Comparison of ENCODE assay signal across 16 cellular contexts in genomic region chr10:94122247-94122646, GRCh38.
DNase-seq lines count a peak whose midpoint lies in the region; ATAC-seq and TF ChIP-seq lines count a peak whose summit lies in the region.
"Had no signal": no experiment of that assay in that cellular context is flagged by ENCODE, and none has a peak within 500 bp of the region (broad histone marks: within the 10 kb centered on the region; RNA-seq: fewer than 3 reads in every experiment).

No MANE protein-coding gene starts in this region.

- H3K4me2 ChIP-seq in smooth muscle cell: no peak overlapping the region

- no peak overlapping the region for H3K4me3 ChIP-seq in fibroblast of mammary gland (ENCODE audit: control insufficient read depth, low read depth, low read length)
- no peak overlapping the region for H3K4me3 ChIP-seq in smooth muscle cell
- H3K4me3 ChIP-seq: SJCRH30 had no signal

- H3K4me1 ChIP-seq in smooth muscle cell (ENCODE audit: low read depth): peaks cover 16% of the 10 kb centered on the region

- H3K9ac ChIP-seq in smooth muscle cell (ENCODE audit: low read depth): no peak overlapping the region

- H3K79me2 ChIP-seq in smooth muscle cell (ENCODE audit: low read depth): no peaks in the 10 kb centered on the region

- peaks cover 18% of the 10 kb centered on the region for H3F3A ChIP-seq in smooth muscle cell (ENCODE audit: low read depth)

- H3K36me3 ChIP-seq in smooth muscle cell (ENCODE audit: low read depth): no peaks in the 10 kb centered on the region
- H3K36me3 ChIP-seq: SJCRH30 had no signal

- H3K9me3 ChIP-seq in smooth muscle cell (replicated peaks; ENCODE audit: low read depth): no peaks in the 10 kb centered on the region
- H3K9me3 ChIP-seq: Caco-2, SJCRH30 had no signal

- no peak overlapping the region for H2AFZ ChIP-seq in smooth muscle cell (ENCODE audit: low read depth)

- WGBS in smooth muscle cell (ENCODE audit: low lambda C conversion rate): 75% methylated on average over 3 of the region's 3 CpGs

- H4K20me1 ChIP-seq in smooth muscle cell (ENCODE audit: low read depth): no peaks in the 10 kb centered on the region

- H3K27me3 ChIP-seq in smooth muscle cell (ENCODE audit: low read depth): no peaks in the 10 kb centered on the region
- H3K27me3 ChIP-seq: SJCRH30 had no signal

- no peak for TF ChIP-seq CTCF in fibroblast of mammary gland (conservative IDR thresholded peaks at IDR 0.05; ENCODE audit: control insufficient read depth, insufficient read depth, low read depth, low read length)
- TF ChIP-seq CTCF in smooth muscle cell (IDR thresholded peaks at IDR 0.05; ENCODE audit: borderline replicate concordance, insufficient read depth, poor library complexity, severe bottlenecking): no peak

- peak; percentile 33 for ATAC-seq in SK-N-SH treated with all-trans-retinoic acid at 6 μM for 48 hours

- H3K27ac ChIP-seq in smooth muscle cell (ENCODE audit: low read depth): peak overlapping the region; percentile 76
- H3K27ac ChIP-seq: SJCRH30 had no signal

- DNase-seq in ELR (ENCODE audit: low read depth) (peak; percentile 58), fibroblast of mammary gland (ENCODE audit: low read depth) (peak; percentile 32), smooth muscle cell (lab: John Stamatoyannopoulos, UW; ENCODE audit: unreplicated experiment) (no peak), DMS79 treated with DMSO at 0.1 percent for 48 hours (lab: John Stamatoyannopoulos, UW) (no peak), DMS 273 treated with DMSO at 0.1 percent for 48 hours (lab: John Stamatoyannopoulos, UW) (no peak), amygdala (lab: John Stamatoyannopoulos, UW) (no peak)
- DNase-seq: AML-193, Caco-2, GF-D8, Karpas-422, MM.1S, NCI-H1930, NCI-H2171, NCI-H82, SJCRH30 had no signal

TF ChIP-seq in SK-N-SH treated with all-trans-retinoic acid at 6 μM for 48 hours, 23 proteins besides CTCF, POLR2A, EP300 and RAD21:
- TF ChIP-seq OSR1 (CRISPR knock-in tag; IDR thresholded peaks at IDR 0.05) (no peak), CSRNP3 (CRISPR knock-in tag; IDR thresholded peaks at IDR 0.05) (no peak), ZNF70 (CRISPR knock-in tag; IDR thresholded peaks at IDR 0.05) (no peak), POU6F1 (CRISPR knock-in tag; IDR thresholded peaks at IDR 0.05; ENCODE audit: borderline replicate concordance, low read depth) (0 out of 2 replicates have a peak, but pooled peaks have one; percentile 31), ISL1 (CRISPR knock-in tag; IDR thresholded peaks at IDR 0.05) (peak; percentile 75), ZFP30 (CRISPR knock-in tag; IDR thresholded peaks at IDR 0.05) (no peak)

Comparison
In these comparisons a context has a peak if more than half of its experiments do, and no peak if none do; other contexts are left out.
1. DNase-seq: peak in ELR (single experiment) and fibroblast of mammary gland (single experiment); none in smooth muscle cell (single experiment), DMS79 treated with DMSO at 0.1 percent for 48 hours (single experiment), DMS 273 treated with DMSO at 0.1 percent for 48 hours (single experiment) and amygdala (0 of 56).